8 cellular contexts compared by ENCODE assay signal in the genomic region with DNA sequence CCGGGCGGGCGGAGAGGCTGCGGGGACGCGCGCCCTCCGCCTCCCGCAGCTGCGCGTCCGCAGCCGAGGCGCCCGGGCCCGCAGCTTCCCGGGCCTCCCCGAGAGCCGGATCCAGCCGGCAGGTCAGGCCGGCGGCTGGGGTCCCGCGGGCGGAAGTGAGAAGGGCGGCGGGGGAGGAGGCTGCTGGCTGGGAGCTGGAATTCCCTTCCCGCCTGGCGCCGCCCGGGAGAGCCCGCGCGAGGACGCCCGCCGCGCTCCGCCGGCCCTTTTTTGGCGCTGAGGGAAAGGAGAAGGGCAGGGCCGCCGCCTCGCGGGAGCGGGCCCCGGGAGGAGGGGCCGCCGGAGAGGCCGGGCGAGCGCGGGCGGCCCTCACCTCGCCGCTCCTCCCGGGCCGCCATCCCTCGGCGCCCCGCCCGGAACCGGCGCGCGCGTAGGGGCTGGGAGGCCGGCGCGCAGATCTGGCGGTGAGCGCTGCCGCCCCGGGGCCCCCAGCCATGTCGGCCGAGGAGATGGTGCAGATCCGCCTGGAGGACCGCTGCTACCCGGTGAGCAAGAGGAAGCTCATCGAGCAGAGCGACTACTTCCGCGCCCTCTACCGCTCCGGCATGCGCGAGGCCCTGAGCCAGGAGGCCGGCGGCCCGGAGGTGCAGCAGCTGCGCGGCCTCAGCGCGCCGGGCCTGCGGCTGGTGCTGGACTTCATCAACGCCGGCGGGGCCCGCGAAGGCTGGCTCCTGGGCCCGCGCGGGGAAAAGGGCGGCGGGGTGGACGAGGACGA. TPM values are rescaled to one million over a fixed set of nuclear protein-coding genes. Genes with fewer than 3 reads are reported as not detected.
DNase-seq lines count a peak whose midpoint lies in the region; TF ChIP-seq lines count a peak whose summit lies in the region.

A gene with protein sequence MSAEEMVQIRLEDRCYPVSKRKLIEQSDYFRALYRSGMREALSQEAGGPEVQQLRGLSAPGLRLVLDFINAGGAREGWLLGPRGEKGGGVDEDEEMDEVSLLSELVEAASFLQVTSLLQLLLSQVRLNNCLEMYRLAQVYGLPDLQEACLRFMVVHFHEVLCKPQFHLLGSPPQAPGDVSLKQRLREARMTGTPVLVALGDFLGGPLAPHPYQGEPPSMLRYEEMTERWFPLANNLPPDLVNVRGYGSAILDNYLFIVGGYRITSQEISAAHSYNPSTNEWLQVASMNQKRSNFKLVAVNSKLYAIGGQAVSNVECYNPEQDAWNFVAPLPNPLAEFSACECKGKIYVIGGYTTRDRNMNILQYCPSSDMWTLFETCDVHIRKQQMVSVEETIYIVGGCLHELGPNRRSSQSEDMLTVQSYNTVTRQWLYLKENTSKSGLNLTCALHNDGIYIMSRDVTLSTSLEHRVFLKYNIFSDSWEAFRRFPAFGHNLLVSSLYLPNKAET (plus strand): TSS at position 397 of the 775 bp plus-strand sequence. CDS start 98 bp downstream, at position 495.
A gene (minus strand): TSS at position 400 of the 775 bp plus-strand sequence. CDS start 8,960 bp downstream, outside the sequence.

- 3% methylated on average over 18 of the region's 108 CpGs for WGBS in SK-N-SH (ENCODE audit: low lambda C conversion rate)
- no CpG with 5 or more reads among the region's 108 CpGs for WGBS in trophoblast cell (ENCODE audit: extremely low coverage, insufficient coverage, insufficient read length)

- peak within 1 kb of the TSS; percentile 92 for H3K4me2 ChIP-seq in SK-N-SH
- H3K4me2 ChIP-seq in trophoblast cell (ENCODE audit: low read length), result peak within 1 kb of the TSS; percentile 71

- peaks cover 36% of the 10 kb centered on the region for H3K4me1 Mint-ChIP-seq in activated naive CD8-positive, alpha-beta T cell treated with anti-CD3 and anti-CD28 coated beads for 36 hours
- H3K4me1 Mint-ChIP-seq in type B pancreatic cell (ENCODE audit: unreplicated experiment), result peaks cover 21% of the 10 kb centered on the region

- H3K4me3 ChIP-seq in SK-N-SH (ENCODE audit: low read depth in 2 of 2, low read length in 1 of 2) (peak within 1 kb of the TSS; percentile 79 to 85), cardiac muscle cell (peak within 1 kb of the TSS; percentile 57), trophoblast cell (ENCODE audit: low read depth, low read length) (peak within 1 kb of the TSS; percentile 88)

- H2BK120ac ChIP-seq in trophoblast cell (ENCODE audit: insufficient read depth, low read length, poor library complexity), result peak within 1 kb of the TSS; percentile 80

- H3K36me3 ChIP-seq in SK-N-SH (replicated peaks in 1 of 2; ENCODE audit: control insufficient read depth in 1 of 2, insufficient read depth in 2 of 2, low read length in 1 of 2) (peaks cover 8 to 13% of the 10 kb centered on the region in 2 experiments), cardiac muscle cell (no peaks in the 10 kb centered on the region), trophoblast cell (ENCODE audit: control insufficient read depth in 1 of 2, insufficient read depth in 2 of 2, low read length in 2 of 2) (peaks cover 0 to 2% of the 10 kb centered on the region in 2 experiments)

- peak within 1 kb of the TSS; percentile 93 for H3K14ac ChIP-seq in trophoblast cell (ENCODE audit: low read length)

- H3K27me3 ChIP-seq in SK-N-SH (ENCODE audit: insufficient read depth) (no peaks in the 10 kb centered on the region), cardiac muscle cell (no peaks in the 10 kb centered on the region), trophoblast cell (ENCODE audit: insufficient read depth, low read length) (no peaks in the 10 kb centered on the region)

- TF ChIP-seq CTCF in SK-N-SH (IDR thresholded peaks at IDR 0.05) (peak; percentile 11; the same call in 1 of the 2 replicates), cardiac muscle cell (IDR thresholded peaks at IDR 0.05; ENCODE audit: low read depth, low read length) (no peak), type B pancreatic cell (conservative IDR thresholded peaks at IDR 0.05) (peak; percentile 21)

- no peak for TF ChIP-seq EP300 in SK-N-SH (IDR thresholded peaks at IDR 0.05; ENCODE audit: borderline replicate concordance in 1 of 2, low read depth in 1 of 2, low read length in 1 of 2)

- H3K79me2 ChIP-seq in SK-N-SH (ENCODE audit: insufficient read depth), result peaks cover 49% of the 10 kb centered on the region
- H3K79me2 ChIP-seq in trophoblast cell (ENCODE audit: control insufficient read depth, insufficient read depth, low read length, poor library complexity), result peaks cover 11% of the 10 kb centered on the region

- peaks cover 12 to 22% of the 10 kb centered on the region in 2 experiments for H3K4me1 ChIP-seq in SK-N-SH (ENCODE audit: control insufficient read depth in 1 of 2, insufficient read depth in 2 of 2, low read depth in 1 of 2, low read length in 1 of 2)
- peaks cover 4% of the 10 kb centered on the region for H3K4me1 ChIP-seq in cardiac muscle cell (ENCODE audit: low read depth)
- H3K4me1 ChIP-seq in trophoblast cell (ENCODE audit: control insufficient read depth in 1 of 2, insufficient read depth in 2 of 2, low read length in 2 of 2), result peaks cover 6 to 19% of the 10 kb centered on the region in 2 experiments

- H3K18ac ChIP-seq in trophoblast cell (ENCODE audit: low read length), result peak within 1 kb of the TSS; percentile 64

- H3K23ac ChIP-seq in trophoblast cell (ENCODE audit: low read length), result peak within 1 kb of the TSS; percentile 23

- peak within 1 kb of the TSS; percentile 57 for H3K4ac ChIP-seq in trophoblast cell (ENCODE audit: low read depth, low read length)

- H3K36me3 Mint-ChIP-seq in activated naive CD8-positive, alpha-beta T cell treated with anti-CD3 and anti-CD28 coated beads for 36 hours, result peaks cover 25% of the 10 kb centered on the region
- H3K36me3 Mint-ChIP-seq in type B pancreatic cell, result peaks cover 35% of the 10 kb centered on the region

- H2AFZ ChIP-seq in SK-N-SH (ENCODE audit: low read depth) (peak within 1 kb of the TSS; percentile 91), trophoblast cell (ENCODE audit: insufficient read depth, low read length, poor library complexity) (peak within 1 kb of the TSS; percentile 92)

- H3K9me2 ChIP-seq in SK-N-SH, result no peaks in the 10 kb centered on the region

- H4K20me1 ChIP-seq in SK-N-SH (ENCODE audit: insufficient read depth), result no peaks in the 10 kb centered on the region

- H4K12ac ChIP-seq in trophoblast cell (ENCODE audit: low read depth, low read length), result peak within 1 kb of the TSS; percentile 94

- H3K79me1 ChIP-seq in trophoblast cell (ENCODE audit: low read length), result peaks cover 15% of the 10 kb centered on the region

- peak within 1 kb of the TSS; percentile 20 for H2BK12ac ChIP-seq in trophoblast cell (ENCODE audit: low read length)

- peak within 1 kb of the TSS; percentile 64 for H2BK5ac ChIP-seq in trophoblast cell (ENCODE audit: low read depth, low read length, poor library complexity)

- no peak for TF ChIP-seq RAD21 in SK-N-SH (IDR thresholded peaks at IDR 0.05; ENCODE audit: low read length)

- peak within 1 kb of the TSS; percentile 86 for H3K4me3 Mint-ChIP-seq in activated naive CD8-positive, alpha-beta T cell treated with anti-CD3 and anti-CD28 coated beads for 36 hours
- peak within 1 kb of the TSS; percentile 92 for H3K4me3 Mint-ChIP-seq in type B pancreatic cell

- H3K9me3 Mint-ChIP-seq in activated naive CD8-positive, alpha-beta T cell treated with anti-CD3 and anti-CD28 coated beads for 36 hours, result no peaks in the 10 kb centered on the region
- H3K9me3 Mint-ChIP-seq in type B pancreatic cell, result no peaks in the 10 kb centered on the region

- H3K9me3 ChIP-seq in SK-N-SH (no peaks in the 10 kb centered on the region), cardiac muscle cell (ENCODE audit: low read depth) (no peaks in the 10 kb centered on the region), trophoblast cell (ENCODE audit: insufficient read depth, low read depth, low read length) (no peaks in the 10 kb centered on the region)

- DNase-seq in GM03348 (ENCODE audit: low spot score) (peak; percentile 94), GOT3 (lab: John Stamatoyannopoulos, UW) (peak; percentile 39), Kasumi-1 (lab: John Stamatoyannopoulos, UW) (peak; percentile 45 to 49), SK-N-SH (peak; percentile 92), cardiac muscle cell (ENCODE audit: low read depth in 1 of 2, low spot score in 1 of 2) (peak; percentile 88 to 89), trophoblast cell (peak; percentile 49 to 76), type B pancreatic cell (ENCODE audit: extremely low spot score, unreplicated experiment) (peak; percentile 83)
- peak; percentile 71 for DNase-seq in activated naive CD8-positive, alpha-beta T cell treated with anti-CD3 and anti-CD28 coated beads for 36 hours

- H2AK5ac ChIP-seq in trophoblast cell (ENCODE audit: low read length), result peak within 1 kb of the TSS; percentile 65

- H4K91ac ChIP-seq in trophoblast cell (ENCODE audit: low read depth, low read length), result peak within 1 kb of the TSS; percentile 93

- POLR2A ChIA-PET in SK-N-SH (lab: Yijun Ruan, JAX), result interaction anchor here (0.7 to 1.9 kb wide), 13 partner anchors 11 to 1601 kb away, joined by 3 to 11 read pairs (median 3); a partner anchor contains a TSS

- H3K27ac Mint-ChIP-seq in activated naive CD8-positive, alpha-beta T cell treated with anti-CD3 and anti-CD28 coated beads for 36 hours, result peak within 1 kb of the TSS; percentile 94
- H3K27ac Mint-ChIP-seq in type B pancreatic cell, result peak within 1 kb of the TSS; percentile 90

- peak within 1 kb of the TSS; percentile 79 to 97 for H3K27ac ChIP-seq in SK-N-SH (ENCODE audit: low read depth in 2 of 2, low read length in 1 of 2)
- H3K27ac ChIP-seq in cardiac muscle cell, result peak within 1 kb of the TSS; percentile 98
- peak within 1 kb of the TSS; percentile 98 for H3K27ac ChIP-seq in trophoblast cell (ENCODE audit: low read depth, low read length)

- H3F3A ChIP-seq in SK-N-SH (replicated peaks; ENCODE audit: insufficient read depth), result peaks cover 16% of the 10 kb centered on the region

- H4K8ac ChIP-seq in trophoblast cell (ENCODE audit: low read depth, low read length), result peak within 1 kb of the TSS; percentile 98

- peak within 1 kb of the TSS; percentile 88 for H3K9ac ChIP-seq in SK-N-SH
- H3K9ac ChIP-seq in trophoblast cell (ENCODE audit: low read length), result peak within 1 kb of the TSS; percentile 87

- CTCF ChIA-PET in SK-N-SH (lab: Yijun Ruan, JAX), result interaction anchor here (0.6 to 2.1 kb wide), 12 partner anchors 9 to 161 kb away, joined by 3 to 10 read pairs (median 4); no protein-coding TSS in a partner anchor

- H3K27me3 Mint-ChIP-seq in activated naive CD8-positive, alpha-beta T cell treated with anti-CD3 and anti-CD28 coated beads for 36 hours, result no peaks in the 10 kb centered on the region
- no peaks in the 10 kb centered on the region for H3K27me3 Mint-ChIP-seq in type B pancreatic cell

RNA-seq across cellular contexts. Expression of the first gene that starts in this region (rescaled TPM):
- polyA plus RNA-seq in SK-N-SH (2012; rRNA removed) (11.7 and 18.5 TPM in 2 replicates), cardiac muscle cell (25.7 and 26.5 TPM in 2 replicates)
- polyA plus RNA-seq in SK-N-SH (2012; cell fraction: cytosol; rRNA removed), result 8.4 and 9.8 TPM in 2 replicates
- 30.6 and 33.5 TPM in 2 replicates for polyA plus RNA-seq in SK-N-SH (2012; cell fraction: nucleus; rRNA removed)
- 10 to 100 TPM; 16.3 to 16.4 TPM for total RNA-seq in activated naive CD8-positive, alpha-beta T cell treated with anti-CD3 and anti-CD28 coated beads for 36 hours
- total RNA-seq in cardiac muscle cell (27.4 and 42.2 TPM in 2 replicates), type B pancreatic cell (ENCODE audit: low replicate concordance) (30.6 and 40.3 TPM in 2 replicates)
- polyA plus RNA-seq in trophoblast cell (2013), result 13.1 TPM in 2 replicates

RNA-seq across cellular contexts. Expression of the second gene that starts in this region (rescaled TPM):
- not detected in 2 replicates for polyA plus RNA-seq in SK-N-SH (2012; rRNA removed)
- 0.04 and 0.07 TPM in 2 replicates for polyA plus RNA-seq in SK-N-SH (2012; cell fraction: cytosol; rRNA removed)
- polyA plus RNA-seq in SK-N-SH (2012; cell fraction: nucleus; rRNA removed), result 0.08 TPM in 1 of 2 replicates, not detected in the other
- total RNA-seq in activated naive CD8-positive, alpha-beta T cell treated with anti-CD3 and anti-CD28 coated beads for 36 hours, result not detected
- total RNA-seq in cardiac muscle cell, result not detected in 2 replicates
- not detected in 2 replicates for polyA plus RNA-seq in cardiac muscle cell
- 0.08 and 0.10 TPM in 2 replicates for polyA plus RNA-seq in trophoblast cell (2013)
- total RNA-seq in type B pancreatic cell (ENCODE audit: low replicate concordance), result 0.36 TPM in 1 of 2 replicates, not detected in the other

Comparison
In these comparisons a context has a peak if more than half of its experiments do, and no peak if none do; other contexts are left out.
1. Peak in every context shown above with its lines: DNase-seq, H3K4me3 ChIP-seq and H3K27ac ChIP-seq.
2. DNase-seq: peak in every context shown above with its lines; median percentile 94 in GM03348; 92 in SK-N-SH; 88 in cardiac muscle cell; 83 in type B pancreatic cell; 71 in activated naive CD8-positive, alpha-beta T cell treated with anti-CD3 and anti-CD28 coated beads for 36 hours; 62 in trophoblast cell; 47 in Kasumi-1; 39 in GOT3.